Comparison of ENCODE assay signal across 23 cellular contexts in the genomic region with DNA sequence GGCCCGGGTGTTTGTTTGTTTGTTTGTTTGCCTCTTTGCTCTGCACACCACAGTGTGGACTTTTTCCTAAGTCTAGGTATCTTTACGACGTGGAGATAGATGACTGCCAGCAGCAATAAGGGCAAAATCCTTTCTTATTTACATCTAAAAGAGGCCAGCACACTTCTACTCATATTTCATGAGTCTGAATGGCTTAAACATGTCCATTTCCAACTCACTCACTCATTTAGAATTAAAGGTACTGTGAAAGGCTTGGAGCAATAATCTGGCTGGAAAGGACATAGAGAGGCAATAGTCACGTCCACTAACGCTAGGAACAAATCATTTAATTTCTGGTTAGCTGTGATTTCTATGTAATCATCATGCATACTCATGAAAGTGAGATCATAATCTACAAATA. TPM values are rescaled to one million over a fixed set of nuclear protein-coding genes. Genes with fewer than 3 reads are reported as not detected.
DNase-seq lines count a peak whose midpoint lies in the region; ATAC-seq, FAIRE-seq and TF ChIP-seq lines count a peak whose summit lies in the region.
"Had no signal": no experiment of that assay in that cellular context is flagged by ENCODE, and none has a peak within 500 bp of the region (broad histone marks: within the 10 kb centered on the region; RNA-seq: fewer than 3 reads in every experiment).

No MANE protein-coding gene starts in this region.

- H3K4me1 ChIP-seq in GM23248 (ENCODE audit: insufficient read depth) (peaks cover 28% of the 10 kb centered on the region), HEK293 (ENCODE audit: control insufficient read depth, insufficient read depth, low read length) (no peaks in the 10 kb centered on the region), fibroblast of lung (ENCODE audit: control insufficient read depth, extremely low read depth, insufficient read depth, low read length) (peaks cover 2% of the 10 kb centered on the region), small intestine (ENCODE audit: control insufficient read depth in 2 of 2, insufficient read depth in 1 of 2, low read depth in 1 of 2, low read length in 1 of 2) (peaks cover 0 to 2% of the 10 kb centered on the region in 2 donors)

- H3K27ac ChIP-seq in GM23248 (no peak overlapping the region), HEK293 (ENCODE audit: extremely low read depth, low read depth, low read length) (no peak overlapping the region), fibroblast of lung (ENCODE audit: insufficient read depth, low read length) (no peak overlapping the region), small intestine (ENCODE audit: low read depth in 1 of 2, low read length in 1 of 2) (peak overlapping the region in 1 of 2 donors; percentile 4)
- H3K27ac ChIP-seq: BLaER1 treated with 17β-estradiol and CSF1 and Interleukin-3, amounts not matched to agents 10 nM and 100 nM; HL-60; PC-9 had no signal

- H3K4me3 ChIP-seq in GM23248 (no peak overlapping the region), HEK293 (ENCODE audit: low read depth, low read length) (no peak overlapping the region), fibroblast of lung (replicated peaks in 1 of 4; ENCODE audit: control extremely low read depth in 1 of 4, insufficient read depth in 1 of 4, low read depth in 3 of 4, low read length in 4 of 4) (no peak overlapping the region), small intestine (ENCODE audit: low read depth in 1 of 2, low read length in 2 of 2) (no peak overlapping the region)
- H3K4me3 ChIP-seq: BLaER1 treated with 17β-estradiol and CSF1 and Interleukin-3, amounts not matched to agents 10 nM and 100 nM; PC-9 had no signal

- CTCF ChIA-PET in HEK293 (lab: Yijun Ruan, JAX): interaction anchor here (0.6 kb wide), 1 partner anchor 69 kb away, joined by 3 read pairs; no protein-coding TSS in a partner anchor

- H3K9me3 ChIP-seq in GM23248 (ENCODE audit: low read depth): no peaks in the 10 kb centered on the region
- H3K9me3 ChIP-seq in HEK293 (ENCODE audit: control insufficient read depth, insufficient read depth, low read depth, low read length): no peaks in the 10 kb centered on the region
- H3K9me3 ChIP-seq in fibroblast of lung (ENCODE audit: control insufficient read depth, insufficient read depth, low read depth, low read length): no peaks in the 10 kb centered on the region
- H3K9me3 ChIP-seq in small intestine (ENCODE audit: control insufficient read depth, low read depth): no peaks in the 10 kb centered on the region
- H3K9me3 ChIP-seq: BLaER1 treated with 17β-estradiol and CSF1 and Interleukin-3, amounts not matched to agents 10 nM and 100 nM; Caco-2 had no signal

- DNase-seq in GM23248 (no peak), fibroblast of lung (ENCODE audit: low read depth in 2 of 2) (no peak), small intestine (peak; percentile 41), NCI-H526 (lab: John Stamatoyannopoulos, UW) (no peak)
- no peak for DNase-seq in stimulated activated naive CD4-positive, alpha-beta T cell (lab: John Stamatoyannopoulos, UW)
- DNase-seq: Caco-2; CD4-positive, alpha-beta memory T cell; DMS 273 treated with DMSO at 0.1 percent for 48 hours; DMS79 treated with DMSO at 0.1 percent for 48 hours; KG1; NCI-H1092 treated with DMSO at 0.1 percent for 48 hours; NCI-H1436 treated with DMSO at 0.1 percent for 48 hours; NCI-H1930; NCI-H446 treated with DMSO at 0.1 percent for 48 hours; NCI-H69; PC-9; RPMI8226; SHP77 treated with DMSO at 0.1 percent for 48 hours had no signal

- no peak for FAIRE-seq in small intestine (lab: Jason Lieb, UNC)

- H3K79me2 ChIP-seq in GM23248 (ENCODE audit: insufficient read depth) (no peaks in the 10 kb centered on the region), fibroblast of lung (ENCODE audit: control insufficient read depth, insufficient read depth, low read length) (no peaks in the 10 kb centered on the region)

- H3K36me3 ChIP-seq in GM23248 (ENCODE audit: low read depth) (no peaks in the 10 kb centered on the region), HEK293 (ENCODE audit: control insufficient read depth in 2 of 2, insufficient read depth in 1 of 2, low read length in 2 of 2) (no peaks in the 10 kb centered on the region), fibroblast of lung (ENCODE audit: control insufficient read depth, insufficient read depth, low read length) (no peaks in the 10 kb centered on the region), small intestine (ENCODE audit: control insufficient read depth in 2 of 2, insufficient read depth in 2 of 2, low read length in 2 of 2) (no peaks in the 10 kb centered on the region)
- H3K36me3 ChIP-seq: BLaER1 treated with 17β-estradiol and CSF1 and Interleukin-3, amounts not matched to agents 10 nM and 100 nM had no signal

- H3K9me2 ChIP-seq in GM23248 (ENCODE audit: insufficient read depth): no peaks in the 10 kb centered on the region

- TF ChIP-seq CTCF in HEK293 (tag by site-specific recombination; IDR thresholded peaks at IDR 0.05) (no peak), fibroblast of lung (conservative IDR thresholded peaks at IDR 0.05 in 1 of 2, IDR thresholded peaks at IDR 0.05 in 1 of 2; ENCODE audit: low read depth in 1 of 2, low read length in 2 of 2) (no peak)

- in situ Hi-C loops in GM23248 (cut with MboI): no loop called here

- 93 to 94% methylated on average over 5 of the region's 5 CpGs for WGBS in GM23248 (ENCODE audit: low coverage in 1 of 2, low lambda C conversion rate in 2 of 2, missing lambda C conversion rate in 2 of 2), 2 experiments
- 24 to 71% (median 39%) methylated on average over 5 of the region's 5 CpGs for WGBS in small intestine, 3 donors

- H3F3A ChIP-seq in GM23248 (ENCODE audit: insufficient read depth): peaks cover 23% of the 10 kb centered on the region

- H4K20me1 ChIP-seq in GM23248 (ENCODE audit: insufficient read depth): no peaks in the 10 kb centered on the region
- H4K20me1 ChIP-seq in fibroblast of lung (ENCODE audit: control insufficient read depth, extremely low read depth, insufficient read depth, low read length): no peaks in the 10 kb centered on the region
- H4K20me1 ChIP-seq: BLaER1 treated with 17β-estradiol and CSF1 and Interleukin-3, amounts not matched to agents 10 nM and 100 nM had no signal

- no peak overlapping the region for H3K4me2 ChIP-seq in GM23248 (ENCODE audit: unreplicated experiment)
- H3K4me2 ChIP-seq in fibroblast of lung (ENCODE audit: extremely low read depth, insufficient read depth, low read length): no peak overlapping the region
- H3K4me2 ChIP-seq: BLaER1 treated with 17β-estradiol and CSF1 and Interleukin-3, amounts not matched to agents 10 nM and 100 nM; PC-9 had no signal

- H2AFZ ChIP-seq in GM23248 (0 out of 2 replicates have a peak overlapping the region, but pooled peaks have one; percentile 22), fibroblast of lung (ENCODE audit: low read length) (peak overlapping the region; percentile 7)

- H3K27me3 ChIP-seq in GM23248 (replicated peaks; ENCODE audit: insufficient read depth): no peaks in the 10 kb centered on the region
- no peaks in the 10 kb centered on the region for H3K27me3 ChIP-seq in fibroblast of lung (ENCODE audit: control insufficient read depth, insufficient read depth, low read length)
- H3K27me3 ChIP-seq in small intestine (ENCODE audit: control insufficient read depth in 2 of 2, insufficient read depth in 2 of 2, low read length in 2 of 2): no peaks in the 10 kb centered on the region
- H3K27me3 ChIP-seq: BLaER1 treated with 17β-estradiol and CSF1 and Interleukin-3, amounts not matched to agents 10 nM and 100 nM had no signal

- POLR2A ChIA-PET in HEK293 (lab: Yijun Ruan, JAX): no interaction called here

- H3K9ac ChIP-seq in GM23248: no peak overlapping the region
- no peak overlapping the region for H3K9ac ChIP-seq in fibroblast of lung (ENCODE audit: insufficient read depth, low read length)
- H3K9ac ChIP-seq: BLaER1 treated with 17β-estradiol and CSF1 and Interleukin-3, amounts not matched to agents 10 nM and 100 nM had no signal

- ATAC-seq in GM19397 (IDR thresholded peaks at IDR 0.05; ENCODE audit: unreplicated experiment): no peak
- ATAC-seq: SK-N-SH treated with all-trans-retinoic acid at 6 μM for 48 hours had no signal

TF ChIP-seq in HEK293, 187 proteins besides CTCF, POLR2A, EP300 and RAD21:
- TF ChIP-seq ZNF560 (tag by site-specific recombination; IDR thresholded peaks at IDR 0.05; ENCODE audit: borderline replicate concordance) (no peak), ZNF324 (tag by site-specific recombination; IDR thresholded peaks at IDR 0.05) (no peak), ZNF114 (tag by site-specific recombination; IDR thresholded peaks at IDR 0.05) (no peak), FEZF1 (tag by site-specific recombination; IDR thresholded peaks at IDR 0.05) (peak; percentile 71)
TF ChIP-seq in HEK293: peak in this region for 1.

RNA-seq across cellular contexts. Expression of gene SSR3, which starts 54.2 kb away (rescaled TPM):
- 364 and 409 TPM in 2 replicates for total RNA-seq in GM23248 (2014; rRNA removed; shearing (Covaris generic))
- polyA plus RNA-seq in GM23248 (2016; fragmentation: Nextera tagmentation; extraction: Ambion mirVana): 551 and 566 TPM in 2 replicates
- 125 and 159 TPM in 2 replicates for total RNA-seq in fibroblast of lung
- 345 and 355 TPM in 2 replicates for polyA plus RNA-seq in fibroblast of lung
- 284 and 304 TPM in 2 replicates for polyA plus RNA-seq in fibroblast of lung (2012)
- polyA minus RNA-seq in fibroblast of lung (ENCODE audit: low replicate concordance): 437 and 599 TPM in 2 replicates
- 100 to 1,000 TPM in 1 of 3 donors, 10 to 100 TPM in 2; 31.3 to 140 (median 60.3) TPM for polyA plus RNA-seq in small intestine
